In genomic region chr11:44969853-44970252, GRCh38 we compare ENCODE assay signal across 26 cellular contexts.
"Had no signal": no experiment of that assay in that cellular context is flagged by ENCODE, and none has a peak within 500 bp of the region (broad histone marks: within the 10 kb centered on the region; RNA-seq: fewer than 3 reads in every experiment).

No MANE protein-coding gene starts in this region.

- H3K36me3 ChIP-seq: left lung, ovary, prostate gland, sigmoid colon, suprapubic skin, thoracic aorta, tibial artery, upper lobe of right lung had no signal

- H3K27ac ChIP-seq: ovary, prostate gland, sigmoid colon, suprapubic skin, thoracic aorta, tibial artery, upper lobe of right lung had no signal

- H3K4me3 ChIP-seq: left lung, ovary, prostate gland, sigmoid colon, smooth muscle cell, suprapubic skin, thoracic aorta, tibial artery, upper lobe of right lung had no signal

- ATAC-seq: left lung; naive thymus-derived CD8-positive, alpha-beta T cell; right cardiac atrium; stimulated activated naive B cell treated with anti-CD40 and anti-IgM and Interleukin-4, amounts not matched to agents 10 μg/mL and 1 μg/mL and 100 μg/mL, for 72 hours; stimulated activated naive CD8-positive, alpha-beta T cell treated with anti-CD3 and anti-CD28 coated beads, Interleukin-15, Interleukin-2, amounts not matched to agents 100 U/mL and 50 U/mL, for 24 hours had no signal

- H3K4me2 ChIP-seq: smooth muscle cell had no signal

- H3K9me3 ChIP-seq: left lung, ovary, prostate gland, sigmoid colon, suprapubic skin, thoracic aorta, tibial artery, upper lobe of right lung had no signal

- FAIRE-seq: keratinocyte, urothelium cell line had no signal

- H3K4me1 ChIP-seq: prostate gland, upper lobe of right lung had no signal

- DNase-seq: head of caudate nucleus; hippocampal formation; kidney glomerular epithelial cell; left cardiac atrium; left lung; midbrain; naive thymus-derived CD8-positive, alpha-beta T cell; occipital lobe; ovary; right cardiac atrium; sigmoid colon; stimulated activated CD4-positive, alpha-beta T cell treated with anti-CD3 and anti-CD28 coated beads, Interleukin-12 subunit alpha, Interleukin-12 subunit beta, amount 100 ng/mL, for 4 hours; stimulated activated CD4-positive, alpha-beta T cell treated with anti-CD3 and anti-CD28 coated beads, Interleukin-15, amount 100 ng/mL, for 24 hours; stimulated activated CD4-positive, alpha-beta T cell treated with anti-CD3 and anti-CD28 coated beads, Interleukin-2, amount 100 ng/mL, for 24 hours; stimulated activated CD4-positive, alpha-beta T cell treated with anti-CD3 and anti-CD28 coated beads, Interleukin-4, amount 100 ng/mL, for 1 hour; stimulated activated naive B cell treated with anti-CD40 and anti-IgM and Interleukin-4, amounts not matched to agents 10 μg/mL and 1 μg/mL and 100 μg/mL, for 72 hours; stimulated activated naive CD8-positive, alpha-beta T cell treated with anti-CD3 and anti-CD28 coated beads, Interleukin-15, Interleukin-2, amounts not matched to agents 100 U/mL and 50 U/mL, for 24 hours; tibial artery; trophoblast cell; upper lobe of right lung had no signal

- H3K27me3 ChIP-seq: left lung, ovary, sigmoid colon, suprapubic skin, tibial artery, upper lobe of right lung had no signal
